In the genomic region with DNA sequence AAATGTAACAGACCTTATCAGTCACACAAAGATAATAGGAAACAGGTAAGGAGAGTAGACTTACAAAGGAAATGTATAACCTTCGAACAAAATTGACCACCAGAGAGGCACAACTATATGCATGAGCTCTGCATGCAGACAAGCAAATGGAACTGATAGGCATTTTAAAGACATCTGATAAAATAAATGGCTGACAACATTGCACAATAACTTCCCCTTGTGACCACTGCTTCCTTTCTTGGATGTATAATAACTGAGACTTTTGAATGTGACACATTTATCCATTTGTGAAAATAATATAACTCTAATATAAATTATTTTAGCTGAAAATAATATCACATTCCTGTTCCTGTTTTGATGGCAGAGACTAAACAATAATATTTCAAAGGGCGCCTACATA, we compare ENCODE assay signal across 31 cellular contexts.
"Had no signal": no experiment of that assay in that cellular context is flagged by ENCODE, and none has a peak within 500 bp of the region (broad histone marks: within the 10 kb centered on the region; RNA-seq: fewer than 3 reads in every experiment).

No MANE protein-coding gene starts in this region.

- H3K4me3 Mint-ChIP-seq: immature natural killer cell; naive thymus-derived CD8-positive, alpha-beta T cell; nephron; neural crest cell; stimulated activated effector memory CD8-positive, alpha-beta T cell treated with anti-CD3 and anti-CD28 coated beads, Interleukin-12 subunit alpha, Interleukin-12 subunit beta, amount 100 ng/mL, for 72 hours; stimulated activated naive CD8-positive, alpha-beta T cell treated with anti-CD3 and anti-CD28 coated beads, Interleukin-15, Interleukin-2, amounts not matched to agents 100 ng/mL and 50 ng/mL, for 24 hours had no signal

- H3K27me3 Mint-ChIP-seq: stimulated activated naive CD8-positive, alpha-beta T cell treated with anti-CD3 and anti-CD28 coated beads, Interleukin-15, Interleukin-2, amounts not matched to agents 100 ng/mL and 50 ng/mL, for 24 hours had no signal

- H3K36me3 Mint-ChIP-seq: naive thymus-derived CD8-positive, alpha-beta T cell; stimulated activated effector memory CD8-positive, alpha-beta T cell treated with anti-CD3 and anti-CD28 coated beads, Interleukin-12 subunit alpha, Interleukin-12 subunit beta, amount 100 ng/mL, for 72 hours had no signal

- ATAC-seq: left colon; left lung; lower lobe of right lung; naive thymus-derived CD8-positive, alpha-beta T cell; pancreas; right cardiac atrium; sciatic nerve; stimulated activated effector memory CD8-positive, alpha-beta T cell treated with anti-CD3 and anti-CD28 coated beads, Interleukin-12 subunit alpha, Interleukin-12 subunit beta, amount 100 ng/mL, for 72 hours; upper lobe of right lung had no signal

- H3K4me1 Mint-ChIP-seq: immature natural killer cell; naive thymus-derived CD8-positive, alpha-beta T cell; nephron; neural crest cell; stimulated activated effector memory CD8-positive, alpha-beta T cell treated with anti-CD3 and anti-CD28 coated beads, Interleukin-12 subunit alpha, Interleukin-12 subunit beta, amount 100 ng/mL, for 72 hours had no signal

- H3K36me3 ChIP-seq: left lung, lower lobe of right lung, pancreas, prostate gland, suprapubic skin, thoracic aorta, tibial artery, upper lobe of right lung had no signal

- DNase-seq: hypothalamus; immature natural killer cell; kidney; left colon; left lung; lower lobe of right lung; mammary epithelial cell; mesenchymal stem cell; naive thymus-derived CD8-positive, alpha-beta T cell; nucleus accumbens; pancreas; posterior cingulate gyrus; retina; right cardiac atrium; stimulated activated CD4-positive, alpha-beta T cell treated with anti-CD3 and anti-CD28 coated beads, Interleukin-12 subunit alpha, Interleukin-12 subunit beta, amount 100 ng/mL, for 4 hours; stimulated activated CD4-positive, alpha-beta T cell treated with anti-CD3 and anti-CD28 coated beads, Interleukin-15, amount 100 ng/mL, for 24 hours; stimulated activated CD4-positive, alpha-beta T cell treated with anti-CD3 and anti-CD28 coated beads, Interleukin-2, amount 100 ng/mL, for 24 hours; stimulated activated CD4-positive, alpha-beta T cell treated with anti-CD3 and anti-CD28 coated beads, Interleukin-4, amount 100 ng/mL, for 24 hours; stimulated activated naive CD4-positive, alpha-beta T cell; tibial artery; trophoblast cell; upper lobe of right lung had no signal

- H3K27ac Mint-ChIP-seq: immature natural killer cell; naive thymus-derived CD8-positive, alpha-beta T cell; nephron; stimulated activated effector memory CD8-positive, alpha-beta T cell treated with anti-CD3 and anti-CD28 coated beads, Interleukin-12 subunit alpha, Interleukin-12 subunit beta, amount 100 ng/mL, for 72 hours; stimulated activated naive CD8-positive, alpha-beta T cell treated with anti-CD3 and anti-CD28 coated beads, Interleukin-15, Interleukin-2, amounts not matched to agents 100 ng/mL and 50 ng/mL, for 24 hours had no signal

- H3K9me3 Mint-ChIP-seq: nephron; neural crest cell; stimulated activated naive CD8-positive, alpha-beta T cell treated with anti-CD3 and anti-CD28 coated beads, Interleukin-15, Interleukin-2, amounts not matched to agents 100 ng/mL and 50 ng/mL, for 24 hours had no signal

- H3K4me3 ChIP-seq: left lung, lower lobe of right lung, pancreas, prostate gland, skin epidermis, suprapubic skin, thoracic aorta, tibial artery, upper lobe of right lung had no signal

- H3K9me3 ChIP-seq: left lung, lower lobe of right lung, pancreas, prostate gland, suprapubic skin, thoracic aorta, tibial artery, upper lobe of right lung had no signal

- H3K27ac ChIP-seq: left lung, lower lobe of right lung, pancreas, prostate gland, skin epidermis, suprapubic skin, thoracic aorta, tibial artery, upper lobe of right lung had no signal

- H3K27me3 ChIP-seq: left lung, pancreas, suprapubic skin, tibial artery, upper lobe of right lung had no signal

- H3K4me1 ChIP-seq: left lung, lower lobe of right lung, pancreas, prostate gland, suprapubic skin, tibial artery, upper lobe of right lung had no signal
